12 cellular contexts compared by ENCODE assay signal in the genomic region with DNA sequence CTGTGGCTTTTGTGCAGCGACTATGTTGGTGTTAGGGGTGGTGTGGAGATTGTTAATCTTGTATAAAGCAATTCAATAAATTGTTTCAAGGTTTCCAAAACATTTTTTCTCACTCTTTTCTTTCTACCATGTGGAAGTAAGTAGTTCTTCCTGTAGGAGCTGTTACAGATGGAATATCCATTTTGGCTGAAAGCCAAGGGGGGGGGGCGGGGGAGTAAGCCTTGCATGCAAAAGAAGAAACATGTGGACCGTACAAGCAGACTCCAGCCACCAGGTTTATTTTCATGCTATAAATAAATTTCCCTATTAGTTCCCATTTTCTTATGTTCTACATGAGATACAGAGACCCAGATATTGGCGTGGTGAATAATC. TPM values are rescaled to one million over a fixed set of nuclear protein-coding genes. Genes with fewer than 3 reads are reported as not detected.
DNase-seq lines count a peak whose midpoint lies in the region; ATAC-seq and TF ChIP-seq lines count a peak whose summit lies in the region.
"Had no signal": no experiment of that assay in that cellular context is flagged by ENCODE, and none has a peak within 500 bp of the region (broad histone marks: within the 10 kb centered on the region; RNA-seq: fewer than 3 reads in every experiment).

No MANE protein-coding gene starts in this region.

- peak overlapping the region; percentile 41 for H3K4me3 Mint-ChIP-seq in Calu3 (ENCODE audit: low read depth, unreplicated experiment)
- H3K4me3 Mint-ChIP-seq: activated CD8-positive, alpha-beta memory T cell treated with anti-CD3 and anti-CD28 coated beads, Interleukin-2, amount 10 ng/mL, durations not matched to agents 7 days and 5 days had no signal

- intact Hi-C loops in Calu3 (cut with micrococcal nuclease; ENCODE audit: unreplicated experiment), result loop anchor here (2.0 to 5.0 kb wide), 4 partner anchors 13 to 55 kb away; partner anchors contain the start of gene PPL
- intact Hi-C loops in IMR-90 (cut with micrococcal nuclease), result loop anchor here (5.0 kb wide), 1 partner anchor 60 kb away; no protein-coding TSS in a partner anchor

- peak; percentile 49 for ATAC-seq in IMR-90 (ENCODE audit: low read depth)
- no peak for ATAC-seq in HG02884 (IDR thresholded peaks at IDR 0.05; ENCODE audit: unreplicated experiment)
- ATAC-seq in GM21723 (IDR thresholded peaks at IDR 0.05; ENCODE audit: unreplicated experiment), result no peak
- ATAC-seq: activated CD8-positive, alpha-beta memory T cell treated with anti-CD3 and anti-CD28 coated beads, Interleukin-2, amount 10 ng/mL, durations not matched to agents 7 days and 5 days had no signal

- H3K27ac Mint-ChIP-seq in Calu3 (ENCODE audit: unreplicated experiment), result peak overlapping the region; percentile 79
- H3K27ac Mint-ChIP-seq: activated CD8-positive, alpha-beta memory T cell treated with anti-CD3 and anti-CD28 coated beads, Interleukin-2, amount 10 ng/mL, durations not matched to agents 7 days and 5 days had no signal

- no peak overlapping the region for H3K4ac ChIP-seq in IMR-90 (ENCODE audit: low read depth, low read length)
- no peak overlapping the region for H3K4ac ChIP-seq in mesenchymal stem cell (ENCODE audit: low read depth in 1 of 2, low read length in 2 of 2)

- H2AK5ac ChIP-seq in IMR-90 (ENCODE audit: low read depth, low read length) (no peak overlapping the region), mesenchymal stem cell (ENCODE audit: low read length, severe bottlenecking) (no peak overlapping the region)

- peaks cover 9% of the 10 kb centered on the region for H3K4me1 ChIP-seq in IMR-90 (ENCODE audit: control insufficient read depth, insufficient read depth, low read length)
- H3K4me1 ChIP-seq in mesenchymal stem cell (ENCODE audit: control insufficient read depth, insufficient read depth, low read depth, low read length), result peaks cover 17% of the 10 kb centered on the region

- no peak overlapping the region for H3K27ac ChIP-seq in IMR-90 (ENCODE audit: insufficient read depth, low read length)
- no peak overlapping the region for H3K27ac ChIP-seq in brain microvascular endothelial cell
- H3K27ac ChIP-seq in mesenchymal stem cell (ENCODE audit: low read length, poor library complexity, severe bottlenecking), result peak overlapping the region; percentile 55

- H2BK20ac ChIP-seq in IMR-90 (ENCODE audit: low read depth, low read length), result no peak overlapping the region

- peaks cover 4% of the 10 kb centered on the region for H3K9me3 Mint-ChIP-seq in Calu3 (ENCODE audit: low read depth, unreplicated experiment)

- H3K23ac ChIP-seq in IMR-90 (ENCODE audit: low read depth, low read length) (no peak overlapping the region), mesenchymal stem cell (ENCODE audit: low read length in 2 of 2) (no peak overlapping the region)

- BruUV-seq in Calu3 (replicated peaks; lab: Mats Ljungman, UMichigan) (no TSS peak), IMR-90 (replicated peaks; lab: Mats Ljungman, UMichigan) (no TSS peak)

- H2AFZ ChIP-seq in IMR-90 (replicated peaks; ENCODE audit: low read length, poor library complexity) (no peak overlapping the region), mesenchymal stem cell (ENCODE audit: low read depth, low read length) (no peak overlapping the region)

- H3K4me2 ChIP-seq in IMR-90 (ENCODE audit: low read depth, low read length) (no peak overlapping the region), mesenchymal stem cell (ENCODE audit: low read length, poor library complexity, severe bottlenecking) (no peak overlapping the region)

- H3K18ac ChIP-seq in IMR-90 (ENCODE audit: low read depth, low read length) (no peak overlapping the region), mesenchymal stem cell (ENCODE audit: low read depth in 1 of 2, low read length in 2 of 2) (no peak overlapping the region)

- TF ChIP-seq CTCF in Calu3 (IDR thresholded peaks at IDR 0.05; ENCODE audit: unreplicated experiment) (no peak), IMR-90 (conservative IDR thresholded peaks at IDR 0.05; ENCODE audit: low read depth, low read length) (no peak), brain microvascular endothelial cell (IDR thresholded peaks at IDR 0.05; ENCODE audit: low read depth, low read length, missing control alignments) (no peak)

- POLR2A ChIA-PET in IMR-90 (lab: Charles Lee; ENCODE audit: unreplicated experiment), result no interaction called here

- H3K9me3 ChIP-seq in IMR-90 (ENCODE audit: control insufficient read depth, insufficient read depth, low read length) (no peaks in the 10 kb centered on the region), mesenchymal stem cell (ENCODE audit: control insufficient read depth, low read length) (no peaks in the 10 kb centered on the region)

- no peak for TF ChIP-seq RAD21 in IMR-90 (IDR thresholded peaks at IDR 0.05; ENCODE audit: low read length)

- H2BK5ac ChIP-seq in IMR-90 (ENCODE audit: low read depth, low read length, poor library complexity, severe bottlenecking), result no peak overlapping the region
- H2BK5ac ChIP-seq in mesenchymal stem cell (ENCODE audit: low read depth, low read length, poor library complexity, severe bottlenecking), result no peak overlapping the region

- H3K9ac ChIP-seq in IMR-90 (ENCODE audit: low read depth, low read length), result no peak overlapping the region
- H3K9ac ChIP-seq in mesenchymal stem cell (ENCODE audit: low read length), result no peak overlapping the region

- H3K9me1 ChIP-seq in IMR-90 (ENCODE audit: insufficient read depth, low read length), result peaks cover 10% of the 10 kb centered on the region

- peaks cover 38% of the 10 kb centered on the region for H3K4me1 Mint-ChIP-seq in Calu3 (ENCODE audit: low read depth, unreplicated experiment)
- H3K4me1 Mint-ChIP-seq: activated CD8-positive, alpha-beta memory T cell treated with anti-CD3 and anti-CD28 coated beads, Interleukin-2, amount 10 ng/mL, durations not matched to agents 7 days and 5 days had no signal

- CTCF ChIA-PET in Calu3 (lab: Charles Lee) (no interaction called here), IMR-90 (lab: Yijun Ruan, JAX) (no interaction called here)

- H3K36me3 ChIP-seq in IMR-90 (ENCODE audit: control insufficient read depth, insufficient read depth, low read length) (peaks cover 73% of the 10 kb centered on the region), brain microvascular endothelial cell (replicated peaks) (peaks cover 74% of the 10 kb centered on the region), mesenchymal stem cell (ENCODE audit: control insufficient read depth in 1 of 2, insufficient read depth in 2 of 2, low read depth in 1 of 2, low read length in 2 of 2) (peaks cover 82 to 99% of the 10 kb centered on the region in 2 experiments)

- in situ Hi-C loops in IMR-90 (cut with MboI; ENCODE audit: low sequenced_read_pairs) (loop anchor here (10.0 kb wide), 1 partner anchor 63 kb away; no protein-coding TSS in a partner anchor), brain microvascular endothelial cell (cut with HindIII; ENCODE audit: low pct_ligation_motif_present, low sequenced_read_pairs) (no loop called here)

- no peak for DNase-seq in Calu3
- DNase-seq in IMR-90, result peak; percentile 58
- peak; percentile 44 for DNase-seq in brain microvascular endothelial cell
- peak; percentile 33 for DNase-seq in mesenchymal stem cell
- no peak for DNase-seq in superior temporal gyrus (ENCODE audit: extremely low spot score)
- no peak for DNase-seq in AML-193 (lab: John Stamatoyannopoulos, UW)
- DNase-seq: activated CD8-positive, alpha-beta memory T cell treated with anti-CD3 and anti-CD28 coated beads, Interleukin-2, amount 10 ng/mL, durations not matched to agents 7 days and 5 days; effector CD4-positive, alpha-beta T cell; NCI-H1092; T-helper 9 cell had no signal

- H2AK9ac ChIP-seq in IMR-90 (replicated peaks; ENCODE audit: low read depth, low read length, poor library complexity), result no peak overlapping the region

- H3K27me3 ChIP-seq in IMR-90 (ENCODE audit: control insufficient read depth, insufficient read depth, low read length), result no peaks in the 10 kb centered on the region
- no peaks in the 10 kb centered on the region for H3K27me3 ChIP-seq in brain microvascular endothelial cell (replicated peaks)
- no peaks in the 10 kb centered on the region for H3K27me3 ChIP-seq in mesenchymal stem cell (ENCODE audit: control insufficient read depth in 1 of 2, insufficient read depth in 1 of 2, low read length in 2 of 2)

- peaks cover 5 to 30% of the 10 kb centered on the region in 2 experiments; a peak in 3 of 4 replicates for H3K79me1 ChIP-seq in IMR-90 (ENCODE audit: low read depth in 1 of 2, low read length in 2 of 2)
- peaks cover 46% of the 10 kb centered on the region for H3K79me1 ChIP-seq in mesenchymal stem cell (replicated peaks; ENCODE audit: low read length, poor library complexity, severe bottlenecking)

- dilution Hi-C loops in IMR-90 (cut with HindIII; ENCODE audit: low sequenced_read_pairs, unreplicated experiment), result no loop called here

- H2BK12ac ChIP-seq in mesenchymal stem cell (ENCODE audit: low read length in 2 of 2), result no peak overlapping the region

- H2BK120ac ChIP-seq in IMR-90 (ENCODE audit: low read depth, low read length), result no peak overlapping the region
- no peak overlapping the region for H2BK120ac ChIP-seq in mesenchymal stem cell (ENCODE audit: low read depth, low read length)

- H3K4me3 ChIP-seq in IMR-90 (ENCODE audit: insufficient read depth, low read depth, low read length), result no peak overlapping the region
- H3K4me3 ChIP-seq in brain microvascular endothelial cell (ENCODE audit: low read depth, low read length), result no peak overlapping the region
- no peak overlapping the region for H3K4me3 ChIP-seq in mesenchymal stem cell (ENCODE audit: insufficient read depth in 1 of 2, low read depth in 1 of 2, low read length in 2 of 2)

- H4K5ac ChIP-seq in IMR-90 (ENCODE audit: low read depth, low read length), result no peak overlapping the region

- H2BK15ac ChIP-seq in IMR-90 (ENCODE audit: low read depth, low read length), result no peak overlapping the region
- no peak overlapping the region for H2BK15ac ChIP-seq in mesenchymal stem cell (ENCODE audit: low read depth, poor library complexity, severe bottlenecking)

- no peak for TF ChIP-seq POLR2A in IMR-90 (IDR thresholded peaks at IDR 0.05; ENCODE audit: low read depth, low read length)

- no peak overlapping the region for H4K8ac ChIP-seq in IMR-90 (ENCODE audit: low read depth in 2 of 2, low read length in 2 of 2)
- no peak overlapping the region for H4K8ac ChIP-seq in mesenchymal stem cell (ENCODE audit: low read length)

- no CpG with 5 or more reads among the region's 4 CpGs for WGBS in IMR-90 (ENCODE audit: extremely low coverage in 2 of 2, insufficient read length in 1 of 2), 2 experiments
- WGBS in mesenchymal stem cell, result 64% methylated on average over 3 of the region's 4 CpGs

- no peak overlapping the region for H4K91ac ChIP-seq in IMR-90 (ENCODE audit: insufficient read depth, low read depth, low read length)
- no peak overlapping the region for H4K91ac ChIP-seq in mesenchymal stem cell (ENCODE audit: low read length)

- H3K27me3 Mint-ChIP-seq in Calu3 (ENCODE audit: unreplicated experiment), result no peaks in the 10 kb centered on the region
- H3K27me3 Mint-ChIP-seq: activated CD8-positive, alpha-beta memory T cell treated with anti-CD3 and anti-CD28 coated beads, Interleukin-2, amount 10 ng/mL, durations not matched to agents 7 days and 5 days had no signal

- H3K56ac ChIP-seq in IMR-90 (ENCODE audit: extremely low read depth, insufficient read depth, low read length), result no peak overlapping the region

- peaks cover 21% of the 10 kb centered on the region; the same call in 1 of the 2 replicates for H4K20me1 ChIP-seq in IMR-90 (ENCODE audit: insufficient read depth, low read length)

- H3K36me3 Mint-ChIP-seq in Calu3 (ENCODE audit: insufficient read depth, unreplicated experiment), result peaks cover 93% of the 10 kb centered on the region

- no peak overlapping the region; the same call in 1 of the 2 replicates for H3K14ac ChIP-seq in IMR-90 (replicated peaks; ENCODE audit: low read depth, low read length)
- H3K14ac ChIP-seq in mesenchymal stem cell (ENCODE audit: low read length in 2 of 2), result no peak overlapping the region

RNA-seq across cellular contexts. Expression of gene UBN1, which starts 35.0 kb away (rescaled TPM):
- total RNA-seq in Calu3 (2022) (50.5 and 55.4 TPM in 2 replicates), IMR-90 (2012; rRNA removed) (5.7 and 7.8 TPM in 2 replicates)
- 12.9 and 16.3 TPM in 2 replicates for polyA plus RNA-seq in IMR-90 (2012; rRNA removed)
- 7.6 and 8.8 TPM in 2 replicates for polyA plus RNA-seq in IMR-90 (2012; cell fraction: cytosol; rRNA removed)
- 43.7 and 49.4 TPM in 2 replicates for polyA plus RNA-seq in IMR-90 (2012; cell fraction: nucleus; rRNA removed; ENCODE audit: low replicate concordance)
- 24.0 TPM for polyA plus RNA-seq in mesenchymal stem cell (2013, experiment 1 of 2)
- 23.4 TPM for polyA plus RNA-seq in mesenchymal stem cell (2013, experiment 2 of 2)

RNA-seq across cellular contexts. Expression of gene GLYR1, which starts 35.2 kb away (rescaled TPM):
- total RNA-seq in Calu3 (2022) (158 and 159 TPM in 2 replicates), IMR-90 (2012; rRNA removed) (26.0 and 27.8 TPM in 2 replicates)
- polyA plus RNA-seq in IMR-90 (2012; rRNA removed), result 53.2 and 54.2 TPM in 2 replicates
- 28.8 and 39.4 TPM in 2 replicates for polyA plus RNA-seq in IMR-90 (2012; cell fraction: cytosol; rRNA removed)
- polyA plus RNA-seq in IMR-90 (2012; cell fraction: nucleus; rRNA removed; ENCODE audit: low replicate concordance), result 63.0 and 63.9 TPM in 2 replicates
- 47.2 TPM for polyA plus RNA-seq in mesenchymal stem cell (2013, experiment 1 of 2)
- polyA plus RNA-seq in mesenchymal stem cell (2013, experiment 2 of 2), result 44.9 TPM

RNA-seq across cellular contexts. Expression of gene PPL, which starts 54.7 kb away (rescaled TPM):
- total RNA-seq in Calu3 (2022) (75.0 and 104 TPM in 2 replicates), IMR-90 (2012; rRNA removed) (0.28 and 0.36 TPM in 2 replicates)
- 0.19 and 0.34 TPM in 2 replicates for polyA plus RNA-seq in IMR-90 (2012; rRNA removed)
- 0.10 and 0.38 TPM in 2 replicates for polyA plus RNA-seq in IMR-90 (2012; cell fraction: cytosol; rRNA removed)
- 1.4 and 2.1 TPM in 2 replicates for polyA plus RNA-seq in IMR-90 (2012; cell fraction: nucleus; rRNA removed; ENCODE audit: low replicate concordance)
- polyA plus RNA-seq in mesenchymal stem cell (2013, experiment 1 of 2), result 0.46 TPM
- 0.47 TPM for polyA plus RNA-seq in mesenchymal stem cell (2013, experiment 2 of 2)

Comparison
In these comparisons a context has a peak if more than half of its experiments do, and no peak if none do; other contexts are left out.
1. DNase-seq: peak in IMR-90 (single experiment), brain microvascular endothelial cell (single experiment) and mesenchymal stem cell (single experiment); none in Calu3 (single experiment), superior temporal gyrus (single experiment) and AML-193 (0 of 2).
2. RNA of gene PPL, which starts 54.7 kb away (total RNA-seq): 75.0 to 104 TPM in Calu3; 0.28 to 0.36 TPM in IMR-90; every median in the first group is over 10 times any median in the second.